In the genomic region with DNA sequence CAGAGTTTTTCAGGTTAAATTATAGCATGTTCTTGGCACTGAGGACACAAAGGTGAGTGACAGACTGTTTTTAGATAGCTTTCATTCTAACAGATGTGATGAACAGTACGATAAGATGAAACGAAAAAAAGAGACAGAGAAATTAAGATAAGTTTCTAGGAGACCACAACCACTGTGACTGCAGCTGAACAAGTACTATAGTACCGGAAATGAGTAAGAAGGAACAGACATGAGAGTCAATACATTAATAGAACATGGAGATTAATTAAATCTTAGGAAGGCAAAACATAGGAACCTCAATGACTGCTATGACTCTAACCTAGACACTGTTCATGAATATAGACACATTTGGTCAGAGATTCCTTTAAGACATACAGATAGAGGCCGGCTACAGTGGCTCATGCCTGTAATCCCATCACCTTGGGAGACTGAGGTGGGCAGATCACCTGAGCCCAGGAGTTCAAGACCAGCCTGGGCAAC, we compare ENCODE assay signal across 1 cellular context.
TF ChIP-seq lines count a peak whose summit lies in the region.

No MANE protein-coding gene starts in this region.

TF ChIP-seq in GM12878, 131 proteins besides CTCF, POLR2A, EP300 and RAD21 (continued from another document and continues in another):
- TF ChIP-seq, protein P1, sequence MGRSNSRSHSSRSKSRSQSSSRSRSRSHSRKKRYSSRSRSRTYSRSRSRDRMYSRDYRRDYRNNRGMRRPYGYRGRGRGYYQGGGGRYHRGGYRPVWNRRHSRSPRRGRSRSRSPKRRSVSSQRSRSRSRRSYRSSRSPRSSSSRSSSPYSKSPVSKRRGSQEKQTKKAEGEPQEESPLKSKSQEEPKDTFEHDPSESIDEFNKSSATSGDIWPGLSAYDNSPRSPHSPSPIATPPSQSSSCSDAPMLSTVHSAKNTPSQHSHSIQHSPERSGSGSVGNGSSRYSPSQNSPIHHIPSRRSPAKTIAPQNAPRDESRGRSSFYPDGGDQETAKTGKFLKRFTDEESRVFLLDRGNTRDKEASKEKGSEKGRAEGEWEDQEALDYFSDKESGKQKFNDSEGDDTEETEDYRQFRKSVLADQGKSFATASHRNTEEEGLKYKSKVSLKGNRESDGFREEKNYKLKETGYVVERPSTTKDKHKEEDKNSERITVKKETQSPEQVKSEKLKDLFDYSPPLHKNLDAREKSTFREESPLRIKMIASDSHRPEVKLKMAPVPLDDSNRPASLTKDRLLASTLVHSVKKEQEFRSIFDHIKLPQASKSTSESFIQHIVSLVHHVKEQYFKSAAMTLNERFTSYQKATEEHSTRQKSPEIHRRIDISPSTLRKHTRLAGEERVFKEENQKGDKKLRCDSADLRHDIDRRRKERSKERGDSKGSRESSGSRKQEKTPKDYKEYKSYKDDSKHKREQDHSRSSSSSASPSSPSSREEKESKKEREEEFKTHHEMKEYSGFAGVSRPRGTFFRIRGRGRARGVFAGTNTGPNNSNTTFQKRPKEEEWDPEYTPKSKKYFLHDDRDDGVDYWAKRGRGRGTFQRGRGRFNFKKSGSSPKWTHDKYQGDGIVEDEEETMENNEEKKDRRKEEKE (IDR thresholded peaks at IDR 0.05) = no peak
- TF ChIP-seq LARP7 (IDR thresholded peaks at IDR 0.05) = no peak
- TF ChIP-seq, protein P2, sequence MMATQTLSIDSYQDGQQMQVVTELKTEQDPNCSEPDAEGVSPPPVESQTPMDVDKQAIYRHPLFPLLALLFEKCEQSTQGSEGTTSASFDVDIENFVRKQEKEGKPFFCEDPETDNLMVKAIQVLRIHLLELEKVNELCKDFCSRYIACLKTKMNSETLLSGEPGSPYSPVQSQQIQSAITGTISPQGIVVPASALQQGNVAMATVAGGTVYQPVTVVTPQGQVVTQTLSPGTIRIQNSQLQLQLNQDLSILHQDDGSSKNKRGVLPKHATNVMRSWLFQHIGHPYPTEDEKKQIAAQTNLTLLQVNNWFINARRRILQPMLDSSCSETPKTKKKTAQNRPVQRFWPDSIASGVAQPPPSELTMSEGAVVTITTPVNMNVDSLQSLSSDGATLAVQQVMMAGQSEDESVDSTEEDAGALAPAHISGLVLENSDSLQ (IDR thresholded peaks at IDR 0.05) = peak; percentile 95
- TF ChIP-seq, protein P3, sequence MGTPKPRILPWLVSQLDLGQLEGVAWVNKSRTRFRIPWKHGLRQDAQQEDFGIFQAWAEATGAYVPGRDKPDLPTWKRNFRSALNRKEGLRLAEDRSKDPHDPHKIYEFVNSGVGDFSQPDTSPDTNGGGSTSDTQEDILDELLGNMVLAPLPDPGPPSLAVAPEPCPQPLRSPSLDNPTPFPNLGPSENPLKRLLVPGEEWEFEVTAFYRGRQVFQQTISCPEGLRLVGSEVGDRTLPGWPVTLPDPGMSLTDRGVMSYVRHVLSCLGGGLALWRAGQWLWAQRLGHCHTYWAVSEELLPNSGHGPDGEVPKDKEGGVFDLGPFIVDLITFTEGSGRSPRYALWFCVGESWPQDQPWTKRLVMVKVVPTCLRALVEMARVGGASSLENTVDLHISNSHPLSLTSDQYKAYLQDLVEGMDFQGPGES (IDR thresholded peaks at IDR 0.05) = no peak
- peak; percentile 48; the same call in 1 of the 2 replicates for TF ChIP-seq CREB1 (IDR thresholded peaks at IDR 0.05; ENCODE audit: low read depth)
- TF ChIP-seq WRNIP1 (IDR thresholded peaks at IDR 0.05; ENCODE audit: borderline replicate concordance, low read depth, low read length) = no peak
- TF ChIP-seq IKZF1 (conservative IDR thresholded peaks at IDR 0.05) = peak; percentile 64
- no peak for TF ChIP-seq NR2C2 (IDR thresholded peaks at IDR 0.05; ENCODE audit: borderline replicate concordance, control insufficient read depth, insufficient read length, low read depth)
- TF ChIP-seq FOXK2 (IDR thresholded peaks at IDR 0.05) = no peak
- TF ChIP-seq, protein P4, sequence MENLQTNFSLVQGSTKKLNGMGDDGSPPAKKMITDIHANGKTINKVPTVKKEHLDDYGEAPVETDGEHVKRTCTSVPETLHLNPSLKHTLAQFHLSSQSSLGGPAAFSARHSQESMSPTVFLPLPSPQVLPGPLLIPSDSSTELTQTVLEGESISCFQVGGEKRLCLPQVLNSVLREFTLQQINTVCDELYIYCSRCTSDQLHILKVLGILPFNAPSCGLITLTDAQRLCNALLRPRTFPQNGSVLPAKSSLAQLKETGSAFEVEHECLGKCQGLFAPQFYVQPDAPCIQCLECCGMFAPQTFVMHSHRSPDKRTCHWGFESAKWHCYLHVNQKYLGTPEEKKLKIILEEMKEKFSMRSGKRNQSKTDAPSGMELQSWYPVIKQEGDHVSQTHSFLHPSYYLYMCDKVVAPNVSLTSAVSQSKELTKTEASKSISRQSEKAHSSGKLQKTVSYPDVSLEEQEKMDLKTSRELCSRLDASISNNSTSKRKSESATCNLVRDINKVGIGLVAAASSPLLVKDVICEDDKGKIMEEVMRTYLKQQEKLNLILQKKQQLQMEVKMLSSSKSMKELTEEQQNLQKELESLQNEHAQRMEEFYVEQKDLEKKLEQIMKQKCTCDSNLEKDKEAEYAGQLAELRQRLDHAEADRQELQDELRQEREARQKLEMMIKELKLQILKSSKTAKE (IDR thresholded peaks at IDR 0.05; ENCODE audit: low read depth, poor library complexity, severe bottlenecking) = peak; percentile 92
- 0 out of 2 replicates have a peak, but pooled peaks have one; percentile 44 for TF ChIP-seq TCF12 (IDR thresholded peaks at IDR 0.05; ENCODE audit: low read depth, low read length)
- TF ChIP-seq SIX5 (IDR thresholded peaks at IDR 0.05; ENCODE audit: low read depth, low read length, severe bottlenecking) = no peak
- peak; percentile 73 for TF ChIP-seq BCL11A (IDR thresholded peaks at IDR 0.05; ENCODE audit: low read depth, low read length)
- peak in 1 of 2 experiments; percentile 7; a peak in 1 of 4 replicates for TF ChIP-seq BHLHE40 (IDR thresholded peaks at IDR 0.05; ENCODE audit: borderline replicate concordance in 1 of 2, low read depth in 2 of 2, low read length in 1 of 2)
- TF ChIP-seq, protein P5, sequence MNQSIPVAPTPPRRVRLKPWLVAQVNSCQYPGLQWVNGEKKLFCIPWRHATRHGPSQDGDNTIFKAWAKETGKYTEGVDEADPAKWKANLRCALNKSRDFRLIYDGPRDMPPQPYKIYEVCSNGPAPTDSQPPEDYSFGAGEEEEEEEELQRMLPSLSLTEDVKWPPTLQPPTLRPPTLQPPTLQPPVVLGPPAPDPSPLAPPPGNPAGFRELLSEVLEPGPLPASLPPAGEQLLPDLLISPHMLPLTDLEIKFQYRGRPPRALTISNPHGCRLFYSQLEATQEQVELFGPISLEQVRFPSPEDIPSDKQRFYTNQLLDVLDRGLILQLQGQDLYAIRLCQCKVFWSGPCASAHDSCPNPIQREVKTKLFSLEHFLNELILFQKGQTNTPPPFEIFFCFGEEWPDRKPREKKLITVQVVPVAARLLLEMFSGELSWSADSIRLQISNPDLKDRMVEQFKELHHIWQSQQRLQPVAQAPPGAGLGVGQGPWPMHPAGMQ (IDR thresholded peaks at IDR 0.05; ENCODE audit: borderline replicate concordance) = no peak
- TF ChIP-seq KAT2A (conservative IDR thresholded peaks at IDR 0.05; ENCODE audit: control insufficient read depth, low read depth, low read length) = no peak
- peak in 1 of 2 experiments; percentile 86; a peak in 1 of 4 replicates for TF ChIP-seq ETV6 (conservative IDR thresholded peaks at IDR 0.05 in 1 of 2, IDR thresholded peaks at IDR 0.05 in 1 of 2; ENCODE audit: borderline replicate concordance in 1 of 2, low read depth in 1 of 2)
- TF ChIP-seq EED (IDR thresholded peaks at IDR 0.05; ENCODE audit: low read depth) = peak; percentile 55; the same call in 1 of the 2 replicates
- TF ChIP-seq PAX5 (IDR thresholded peaks at IDR 0.05; ENCODE audit: borderline replicate concordance, low read depth, low read length) = 0 out of 2 replicates have a peak, but pooled peaks have one; percentile 43
- 0 out of 2 replicates have a peak, but pooled peaks have one; percentile 16 for TF ChIP-seq NBN (IDR thresholded peaks at IDR 0.05)
- peak; percentile 90 to 91 for TF ChIP-seq IKZF2 (IDR thresholded peaks at IDR 0.05)
- TF ChIP-seq GABPA (IDR thresholded peaks at IDR 0.05; ENCODE audit: low read depth) = peak; percentile 61
- no peak for TF ChIP-seq ZZZ3 (IDR thresholded peaks at IDR 0.05; ENCODE audit: control insufficient read depth, insufficient read length, low read depth)
- TF ChIP-seq, protein P6, sequence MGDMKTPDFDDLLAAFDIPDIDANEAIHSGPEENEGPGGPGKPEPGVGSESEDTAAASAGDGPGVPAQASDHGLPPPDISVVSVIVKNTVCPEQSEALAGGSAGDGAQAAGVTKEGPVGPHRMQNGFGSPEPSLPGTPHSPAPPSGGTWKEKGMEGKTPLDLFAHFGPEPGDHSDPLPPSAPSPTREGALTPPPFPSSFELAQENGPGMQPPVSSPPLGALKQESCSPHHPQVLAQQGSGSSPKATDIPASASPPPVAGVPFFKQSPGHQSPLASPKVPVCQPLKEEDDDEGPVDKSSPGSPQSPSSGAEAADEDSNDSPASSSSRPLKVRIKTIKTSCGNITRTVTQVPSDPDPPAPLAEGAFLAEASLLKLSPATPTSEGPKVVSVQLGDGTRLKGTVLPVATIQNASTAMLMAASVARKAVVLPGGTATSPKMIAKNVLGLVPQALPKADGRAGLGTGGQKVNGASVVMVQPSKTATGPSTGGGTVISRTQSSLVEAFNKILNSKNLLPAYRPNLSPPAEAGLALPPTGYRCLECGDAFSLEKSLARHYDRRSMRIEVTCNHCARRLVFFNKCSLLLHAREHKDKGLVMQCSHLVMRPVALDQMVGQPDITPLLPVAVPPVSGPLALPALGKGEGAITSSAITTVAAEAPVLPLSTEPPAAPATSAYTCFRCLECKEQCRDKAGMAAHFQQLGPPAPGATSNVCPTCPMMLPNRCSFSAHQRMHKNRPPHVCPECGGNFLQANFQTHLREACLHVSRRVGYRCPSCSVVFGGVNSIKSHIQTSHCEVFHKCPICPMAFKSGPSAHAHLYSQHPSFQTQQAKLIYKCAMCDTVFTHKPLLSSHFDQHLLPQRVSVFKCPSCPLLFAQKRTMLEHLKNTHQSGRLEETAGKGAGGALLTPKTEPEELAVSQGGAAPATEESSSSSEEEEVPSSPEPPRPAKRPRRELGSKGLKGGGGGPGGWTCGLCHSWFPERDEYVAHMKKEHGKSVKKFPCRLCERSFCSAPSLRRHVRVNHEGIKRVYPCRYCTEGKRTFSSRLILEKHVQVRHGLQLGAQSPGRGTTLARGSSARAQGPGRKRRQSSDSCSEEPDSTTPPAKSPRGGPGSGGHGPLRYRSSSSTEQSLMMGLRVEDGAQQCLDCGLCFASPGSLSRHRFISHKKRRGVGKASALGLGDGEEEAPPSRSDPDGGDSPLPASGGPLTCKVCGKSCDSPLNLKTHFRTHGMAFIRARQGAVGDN (IDR thresholded peaks at IDR 0.05) = peak; percentile 40; the same call in 1 of the 2 replicates
- TF ChIP-seq DPF2 (IDR thresholded peaks at IDR 0.05) = peak; percentile 78
- TF ChIP-seq MYC (IDR thresholded peaks at IDR 0.05; ENCODE audit: insufficient read depth, insufficient read length, insufficient replicate concordance, low read length, severe bottlenecking) = no peak
- peak in 1 of 2 experiments; percentile 43; a peak in 1 of 4 replicates for TF ChIP-seq CEBPB (IDR thresholded peaks at IDR 0.05; ENCODE audit: borderline replicate concordance in 1 of 2, low read depth in 2 of 2, low read length in 2 of 2)
- TF ChIP-seq, protein P7, sequence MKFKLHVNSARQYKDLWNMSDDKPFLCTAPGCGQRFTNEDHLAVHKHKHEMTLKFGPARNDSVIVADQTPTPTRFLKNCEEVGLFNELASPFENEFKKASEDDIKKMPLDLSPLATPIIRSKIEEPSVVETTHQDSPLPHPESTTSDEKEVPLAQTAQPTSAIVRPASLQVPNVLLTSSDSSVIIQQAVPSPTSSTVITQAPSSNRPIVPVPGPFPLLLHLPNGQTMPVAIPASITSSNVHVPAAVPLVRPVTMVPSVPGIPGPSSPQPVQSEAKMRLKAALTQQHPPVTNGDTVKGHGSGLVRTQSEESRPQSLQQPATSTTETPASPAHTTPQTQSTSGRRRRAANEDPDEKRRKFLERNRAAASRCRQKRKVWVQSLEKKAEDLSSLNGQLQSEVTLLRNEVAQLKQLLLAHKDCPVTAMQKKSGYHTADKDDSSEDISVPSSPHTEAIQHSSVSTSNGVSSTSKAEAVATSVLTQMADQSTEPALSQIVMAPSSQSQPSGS (IDR thresholded peaks at IDR 0.05; ENCODE audit: low read length) = peak; percentile 86
- TF ChIP-seq TCF7 (IDR thresholded peaks at IDR 0.05; ENCODE audit: borderline replicate concordance) = peak; percentile 68; the same call in 1 of the 2 replicates
- TF ChIP-seq CHD4 (IDR thresholded peaks at IDR 0.05) = no peak
- TF ChIP-seq, protein P8, sequence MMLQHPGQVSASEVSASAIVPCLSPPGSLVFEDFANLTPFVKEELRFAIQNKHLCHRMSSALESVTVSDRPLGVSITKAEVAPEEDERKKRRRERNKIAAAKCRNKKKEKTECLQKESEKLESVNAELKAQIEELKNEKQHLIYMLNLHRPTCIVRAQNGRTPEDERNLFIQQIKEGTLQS (IDR thresholded peaks at IDR 0.05; ENCODE audit: borderline replicate concordance, extremely low read depth, low read depth, low read length) = no peak
- peak; percentile 65 for TF ChIP-seq MEF2B (IDR thresholded peaks at IDR 0.05; ENCODE audit: partially characterized antibody, poor library complexity, severe bottlenecking)
- TF ChIP-seq, protein P9, sequence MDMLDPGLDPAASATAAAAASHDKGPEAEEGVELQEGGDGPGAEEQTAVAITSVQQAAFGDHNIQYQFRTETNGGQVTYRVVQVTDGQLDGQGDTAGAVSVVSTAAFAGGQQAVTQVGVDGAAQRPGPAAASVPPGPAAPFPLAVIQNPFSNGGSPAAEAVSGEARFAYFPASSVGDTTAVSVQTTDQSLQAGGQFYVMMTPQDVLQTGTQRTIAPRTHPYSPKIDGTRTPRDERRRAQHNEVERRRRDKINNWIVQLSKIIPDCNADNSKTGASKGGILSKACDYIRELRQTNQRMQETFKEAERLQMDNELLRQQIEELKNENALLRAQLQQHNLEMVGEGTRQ (IDR thresholded peaks at IDR 0.05; ENCODE audit: borderline replicate concordance, low read depth, low read length) = no peak
- TF ChIP-seq, protein P10, sequence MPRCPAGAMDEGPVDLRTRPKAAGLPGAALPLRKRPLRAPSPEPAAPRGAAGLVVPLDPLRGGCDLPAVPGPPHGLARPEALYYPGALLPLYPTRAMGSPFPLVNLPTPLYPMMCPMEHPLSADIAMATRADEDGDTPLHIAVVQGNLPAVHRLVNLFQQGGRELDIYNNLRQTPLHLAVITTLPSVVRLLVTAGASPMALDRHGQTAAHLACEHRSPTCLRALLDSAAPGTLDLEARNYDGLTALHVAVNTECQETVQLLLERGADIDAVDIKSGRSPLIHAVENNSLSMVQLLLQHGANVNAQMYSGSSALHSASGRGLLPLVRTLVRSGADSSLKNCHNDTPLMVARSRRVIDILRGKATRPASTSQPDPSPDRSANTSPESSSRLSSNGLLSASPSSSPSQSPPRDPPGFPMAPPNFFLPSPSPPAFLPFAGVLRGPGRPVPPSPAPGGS (IDR thresholded peaks at IDR 0.05; ENCODE audit: borderline replicate concordance, insufficient read depth, low read depth, low read length, poor library complexity, severe bottlenecking) = no peak
- 0 out of 2 replicates have a peak, but pooled peaks have one; percentile 30 for TF ChIP-seq ZBED1 (IDR thresholded peaks at IDR 0.05; ENCODE audit: borderline replicate concordance)
- peak; percentile 80 for TF ChIP-seq JUNB (IDR thresholded peaks at IDR 0.05)
- no peak for TF ChIP-seq NRF1 (conservative IDR thresholded peaks at IDR 0.05; ENCODE audit: low read depth, low read length)
- no peak for TF ChIP-seq TBL1XR1 (IDR thresholded peaks at IDR 0.05; ENCODE audit: low read depth, low read length)
- TF ChIP-seq HDAC6 (IDR thresholded peaks at IDR 0.05; ENCODE audit: unreplicated experiment) = no peak
- no peak for TF ChIP-seq ZNF274 (IDR thresholded peaks at IDR 0.05; ENCODE audit: insufficient read depth, insufficient read length)
- no peak for TF ChIP-seq SREBF1 (IDR thresholded peaks at IDR 0.05; ENCODE audit: low read length)
- TF ChIP-seq NR2F1 (conservative IDR thresholded peaks at IDR 0.05) = 0 out of 2 replicates have a peak, but pooled peaks have one; percentile 27
- no peak for TF ChIP-seq ZSCAN29 (IDR thresholded peaks at IDR 0.05)
